In the genomic region with DNA sequence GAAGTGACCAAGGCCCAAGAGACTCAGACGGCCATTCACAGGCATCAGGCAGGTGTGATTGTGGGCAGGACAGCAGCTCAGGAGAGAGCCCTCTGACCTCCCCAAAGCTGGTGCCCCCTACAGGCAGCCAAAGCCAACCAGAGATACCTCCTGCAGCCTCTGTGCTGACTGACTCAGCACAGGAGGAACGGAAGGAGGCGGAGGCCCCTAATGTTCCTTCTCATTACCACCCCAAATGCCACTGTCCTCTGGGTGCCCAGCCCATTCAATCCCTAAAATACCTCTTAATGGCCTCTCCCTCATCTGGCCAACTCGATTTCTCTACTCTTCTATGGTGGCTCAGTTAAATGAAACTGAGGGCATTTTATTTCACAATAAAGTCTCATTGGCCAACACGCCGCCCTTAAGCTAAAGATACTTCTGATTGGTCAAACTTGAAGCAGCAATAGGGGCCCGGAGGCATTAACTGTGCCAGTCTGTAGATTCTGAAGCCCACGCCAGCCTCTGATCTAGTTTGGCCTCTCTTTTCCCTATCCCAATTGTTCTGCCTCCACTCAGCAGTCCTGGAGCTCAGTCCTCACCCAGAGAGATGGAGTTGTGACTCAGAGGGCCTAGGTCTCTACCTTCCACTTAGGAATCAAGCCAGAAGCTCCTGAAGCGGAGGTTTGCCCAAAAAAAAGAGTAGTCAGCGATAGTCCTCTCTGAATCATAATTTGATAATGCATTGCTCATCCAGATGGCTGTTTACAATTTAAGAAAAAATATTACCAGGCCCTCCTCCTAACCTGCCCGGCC, we compare ENCODE assay signal across 8 cellular contexts. TPM values are rescaled to one million over a fixed set of nuclear protein-coding genes. Genes with fewer than 3 reads are reported as not detected.
DNase-seq lines count a peak whose midpoint lies in the region; ATAC-seq and TF ChIP-seq lines count a peak whose summit lies in the region.

No MANE protein-coding gene starts in this region.

- intact Hi-C loops in activated CD4-positive, alpha-beta memory T cell treated with anti-CD3 and anti-CD28 coated beads for 36 hours (cut with micrococcal nuclease): loop anchor here (1.0 to 10.0 kb wide), 8 partner anchors 9 to 855 kb away; a partner anchor contains a TSS

- peaks cover 25% of the 10 kb centered on the region for H3K4me1 ChIP-seq in GM23248 (ENCODE audit: insufficient read depth)
- peaks cover 6 to 15% of the 10 kb centered on the region in 2 donors for H3K4me1 ChIP-seq in esophagus (ENCODE audit: control insufficient read depth in 2 of 2, insufficient read depth in 2 of 2, low read length in 1 of 2)
- H3K4me1 ChIP-seq in neuronal stem cell (ENCODE audit: control insufficient read depth in 2 of 2, insufficient read depth in 1 of 2, low read depth in 1 of 2, low read length in 2 of 2): peaks cover 3 to 10% of the 10 kb centered on the region in 2 donors

- H2BK120ac ChIP-seq in neuronal stem cell (ENCODE audit: low read depth, low read length): no peak overlapping the region

- no peak overlapping the region for H4K8ac ChIP-seq in neuronal stem cell (ENCODE audit: low read depth, low read length)

- peaks cover 30% of the 10 kb centered on the region for H3K79me2 ChIP-seq in GM23248 (ENCODE audit: insufficient read depth)

- H3K4me2 ChIP-seq in GM23248 (ENCODE audit: unreplicated experiment): peak overlapping the region; percentile 83
- peak overlapping the region; percentile 85 for H3K4me2 ChIP-seq in neuronal stem cell (ENCODE audit: insufficient read depth, low read length, poor library complexity, severe bottlenecking)

- no peaks in the 10 kb centered on the region for H3K9me3 ChIP-seq in GM23248 (ENCODE audit: low read depth)
- no peaks in the 10 kb centered on the region for H3K9me3 ChIP-seq in esophagus (ENCODE audit: control insufficient read depth in 2 of 2, insufficient read depth in 1 of 2, low read depth in 1 of 2, low read length in 1 of 2)
- H3K9me3 ChIP-seq in neuronal stem cell (replicated peaks in 1 of 2; ENCODE audit: control insufficient read depth in 2 of 2, insufficient read depth in 1 of 2, low read depth in 1 of 2, low read length in 2 of 2): no peaks in the 10 kb centered on the region

- no peak for ATAC-seq in GM18520 (IDR thresholded peaks at IDR 0.05; ENCODE audit: unreplicated experiment)

- no peak overlapping the region for H3K4ac ChIP-seq in neuronal stem cell (ENCODE audit: low read length)

- H3K27me3 Mint-ChIP-seq in activated CD4-positive, alpha-beta memory T cell treated with anti-CD3 and anti-CD28 coated beads for 36 hours: no peaks in the 10 kb centered on the region

- H3K27me3 ChIP-seq in GM23248 (replicated peaks; ENCODE audit: insufficient read depth) (no peaks in the 10 kb centered on the region), esophagus (ENCODE audit: control insufficient read depth in 1 of 2, insufficient read depth in 2 of 2, low read length in 2 of 2) (no peaks in the 10 kb centered on the region), neuronal stem cell (ENCODE audit: control insufficient read depth in 3 of 3, insufficient read depth in 3 of 3, low read depth in 1 of 3, low read length in 3 of 3) (no peaks in the 10 kb centered on the region)

- peak overlapping the region; percentile 84 for H3K9ac ChIP-seq in GM23248
- H3K9ac ChIP-seq in neuronal stem cell (ENCODE audit: low read depth, low read length, poor library complexity): no peak overlapping the region

- WGBS in GM23248 (ENCODE audit: low coverage in 1 of 2, low lambda C conversion rate in 2 of 2, missing lambda C conversion rate in 2 of 2), 2 experiments: 45 to 50% methylated on average over 11 of the region's 11 CpGs
- WGBS in esophagus, 2 donors: 44 to 48% methylated on average over 11 of the region's 11 CpGs
- no CpG with 5 or more reads among the region's 11 CpGs for WGBS in neuronal stem cell (ENCODE audit: extremely low coverage in 2 of 2, insufficient read length in 2 of 2, insufficient replicate concordance in 1 of 2), 2 donors

- H3K27ac ChIP-seq in GM23248: peak overlapping the region; percentile 92
- peak overlapping the region; percentile 91 to 94 for H3K27ac ChIP-seq in esophagus (ENCODE audit: low read depth in 2 of 2, low read length in 1 of 2)
- H3K27ac ChIP-seq in neuronal stem cell (replicated peaks; ENCODE audit: low read length): no peak overlapping the region

- H3K23ac ChIP-seq in neuronal stem cell (ENCODE audit: low read depth, low read length, poor library complexity): peak overlapping the region; percentile 65

- peak overlapping the region; percentile 95 for H2AFZ ChIP-seq in GM23248
- H2AFZ ChIP-seq in neuronal stem cell (ENCODE audit: low read length): peak overlapping the region; percentile 99

- H3F3A ChIP-seq in GM23248 (ENCODE audit: insufficient read depth): peaks cover 14% of the 10 kb centered on the region

- H3K36me3 ChIP-seq in GM23248 (ENCODE audit: low read depth) (peaks cover 7% of the 10 kb centered on the region; the same call in 1 of the 2 replicates), esophagus (ENCODE audit: control insufficient read depth in 2 of 2, insufficient read depth in 2 of 2, low read length in 1 of 2) (peaks cover 4 to 39% of the 10 kb centered on the region in 2 donors), neuronal stem cell (replicated peaks in 1 of 2; ENCODE audit: control insufficient read depth in 2 of 2, insufficient read depth in 2 of 2, low read length in 2 of 2) (peaks cover 44 to 49% of the 10 kb centered on the region in 2 donors)

- H3K79me1 ChIP-seq in neuronal stem cell (ENCODE audit: low read depth, low read length): peaks cover 10% of the 10 kb centered on the region

- peak overlapping the region; percentile 70 for H3K4me3 ChIP-seq in GM12875 (ENCODE audit: low read depth, low read length)
- peak overlapping the region; percentile 84 for H3K4me3 ChIP-seq in GM23248
- peak overlapping the region; percentile 79 to 86 for H3K4me3 ChIP-seq in esophagus (ENCODE audit: low read depth in 1 of 2, low read length in 2 of 2)
- peak overlapping the region; percentile 87 to 99 for H3K4me3 ChIP-seq in neuronal stem cell (ENCODE audit: low read length in 2 of 2)

- H3K18ac ChIP-seq in neuronal stem cell (ENCODE audit: low read length): no peak overlapping the region

- CTCF ChIA-PET in activated CD4-positive, alpha-beta memory T cell treated with anti-CD3 and anti-CD28 coated beads for 36 hours (lab: Charles Lee): interaction anchor here (0.5 to 4.6 kb wide), 18 partner anchors 8 to 642 kb away, joined by 3 to 65 read pairs (median 3); a partner anchor contains a TSS

- H3K9me2 ChIP-seq in GM23248 (ENCODE audit: insufficient read depth): no peaks in the 10 kb centered on the region

- no peak overlapping the region for H2AK5ac ChIP-seq in neuronal stem cell (ENCODE audit: low read depth, low read length)

- no peak overlapping the region for H3K14ac ChIP-seq in neuronal stem cell (ENCODE audit: low read length)

- POLR2A ChIA-PET in activated CD4-positive, alpha-beta memory T cell treated with anti-CD3 and anti-CD28 coated beads for 36 hours (lab: Charles Lee): interaction anchor here (1.1 to 3.7 kb wide), 5 partner anchors 9 to 182 kb away, joined by 3 to 32 read pairs (median 7); a partner anchor contains a TSS

- no peak overlapping the region for H4K91ac ChIP-seq in neuronal stem cell (ENCODE audit: low read depth, low read length, poor library complexity)

- H2BK5ac ChIP-seq in neuronal stem cell (ENCODE audit: low read length): no peak overlapping the region

- in situ Hi-C loops in GM23248 (cut with MboI): no loop called here

- TF ChIP-seq CTCF in GM12875 (IDR thresholded peaks at IDR 0.05; ENCODE audit: borderline replicate concordance, insufficient read depth, low read depth, low read length): peak; percentile 91

- H2BK12ac ChIP-seq in neuronal stem cell (ENCODE audit: low read length): no peak overlapping the region

- H4K20me1 ChIP-seq in GM23248 (ENCODE audit: insufficient read depth): no peaks in the 10 kb centered on the region

- peak; percentile 77 for DNase-seq in GM23248
- DNase-seq in LHCN-M2 (ENCODE audit: low read depth): peak; percentile 52
- peak; percentile 84 for DNase-seq in activated CD4-positive, alpha-beta memory T cell treated with anti-CD3 and anti-CD28 coated beads for 36 hours
- DNase-seq in neuronal stem cell (ENCODE audit: low spot score): peak; percentile 6
- DNase-seq in NCI-H2171 treated with DMSO at 0.1 percent for 48 hours (lab: John Stamatoyannopoulos, UW): no peak

- H3K9me3 Mint-ChIP-seq in activated CD4-positive, alpha-beta memory T cell treated with anti-CD3 and anti-CD28 coated beads for 36 hours: no peaks in the 10 kb centered on the region

- H3K4me3 Mint-ChIP-seq in activated CD4-positive, alpha-beta memory T cell treated with anti-CD3 and anti-CD28 coated beads for 36 hours: peak overlapping the region; percentile 96

- H3K4me1 Mint-ChIP-seq in activated CD4-positive, alpha-beta memory T cell treated with anti-CD3 and anti-CD28 coated beads for 36 hours (ENCODE audit: low read depth): peaks cover 45% of the 10 kb centered on the region

- peak overlapping the region; percentile 99 for H3K27ac Mint-ChIP-seq in activated CD4-positive, alpha-beta memory T cell treated with anti-CD3 and anti-CD28 coated beads for 36 hours

- peaks cover 40% of the 10 kb centered on the region for H3K36me3 Mint-ChIP-seq in activated CD4-positive, alpha-beta memory T cell treated with anti-CD3 and anti-CD28 coated beads for 36 hours

- H2BK15ac ChIP-seq in neuronal stem cell (ENCODE audit: low read length): no peak overlapping the region

RNA-seq across cellular contexts. Expression of a gene that starts 1.2 kb away (rescaled TPM):
- 37.3 and 40.4 TPM in 2 replicates for total RNA-seq in GM23248 (2014; rRNA removed; shearing (Covaris generic))
- 38.3 and 38.7 TPM in 2 replicates for polyA plus RNA-seq in GM23248 (2016; fragmentation: Nextera tagmentation; extraction: Ambion mirVana)
- total RNA-seq in LHCN-M2 (2014; rRNA removed): 74.4 and 79.0 TPM in 2 replicates
- 35.2 TPM for polyA plus RNA-seq in LHCN-M2 (2012)
- 10 to 100 TPM; 41.6 to 43.6 TPM for total RNA-seq in activated CD4-positive, alpha-beta memory T cell treated with anti-CD3 and anti-CD28 coated beads for 36 hours
- polyA plus RNA-seq in esophagus: 10 to 100 TPM; 26.0 to 27.2 TPM
- 21.9 TPM for polyA plus RNA-seq in neuronal stem cell (2013, experiment 1 of 2)
- 21.4 TPM for polyA plus RNA-seq in neuronal stem cell (2013, experiment 2 of 2)

RNA-seq across cellular contexts. Expression of a gene that starts 21.5 kb away (rescaled TPM):
- total RNA-seq in GM23248 (2014; rRNA removed; shearing (Covaris generic)): 1.6 and 4.4 TPM in 2 replicates
- polyA plus RNA-seq in GM23248 (2016; fragmentation: Nextera tagmentation; extraction: Ambion mirVana) (6.1 and 6.5 TPM in 2 replicates), esophagus (1 to 10 TPM; 1.3 to 1.9 TPM)
- total RNA-seq in LHCN-M2 (2014; rRNA removed): 3.4 and 5.0 TPM in 2 replicates
- 9.1 TPM for polyA plus RNA-seq in LHCN-M2 (2012)
- total RNA-seq in activated CD4-positive, alpha-beta memory T cell treated with anti-CD3 and anti-CD28 coated beads for 36 hours: 1 to 10 TPM; 8.6 to 10.0 TPM
- polyA plus RNA-seq in neuronal stem cell (2013, experiment 1 of 2): not detected
- polyA plus RNA-seq in neuronal stem cell (2013, experiment 2 of 2): not detected

RNA-seq across cellular contexts. Expression of a gene that starts 42.0 kb away (rescaled TPM):
- 3.4 and 8.3 TPM in 2 replicates for total RNA-seq in GM23248 (2014; rRNA removed; shearing (Covaris generic))
- polyA plus RNA-seq in GM23248 (2016; fragmentation: Nextera tagmentation; extraction: Ambion mirVana) (4.1 and 5.4 TPM in 2 replicates), esophagus (10 to 100 TPM; 19.9 to 21.9 TPM)
- total RNA-seq in LHCN-M2 (2014; rRNA removed): 6.4 and 6.9 TPM in 2 replicates
- polyA plus RNA-seq in LHCN-M2 (2012): 4.7 TPM
- total RNA-seq in activated CD4-positive, alpha-beta memory T cell treated with anti-CD3 and anti-CD28 coated beads for 36 hours: 10 to 100 TPM; 10.3 to 11.0 TPM
- 4.6 TPM for polyA plus RNA-seq in neuronal stem cell (2013, experiment 1 of 2)
- 3.6 TPM for polyA plus RNA-seq in neuronal stem cell (2013, experiment 2 of 2)
